19 cellular contexts compared by ENCODE assay signal in the genomic region with DNA sequence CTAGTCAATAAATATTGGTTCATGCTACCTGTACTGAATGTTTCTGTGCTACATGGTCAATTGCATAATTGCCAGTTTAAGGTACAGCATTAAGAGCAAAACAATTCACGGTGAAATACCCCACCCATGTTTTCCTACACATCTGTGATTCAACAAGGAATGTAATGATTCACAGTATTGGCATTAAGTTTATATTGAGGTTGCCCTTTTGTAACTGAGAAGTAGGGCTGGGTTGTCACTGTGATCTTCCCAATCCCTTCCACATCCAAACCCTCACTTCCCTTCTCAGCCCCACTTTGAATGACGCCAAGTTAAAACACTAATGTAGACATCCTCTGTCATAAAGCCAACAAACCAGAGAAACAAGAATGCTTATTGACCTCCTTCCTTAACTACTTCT.
A peak's percentile ranks its signal among the peaks of the same experiment; 100 is the strongest.
DNase-seq lines count a peak whose midpoint lies in the region; ATAC-seq lines count a peak whose summit lies in the region.
"Had no signal": no experiment of that assay in that cellular context is flagged by ENCODE, and none has a peak within 500 bp of the region (broad histone marks: within the 10 kb centered on the region; RNA-seq: fewer than 3 reads in every experiment).

No MANE protein-coding gene starts in this region.

- no peak overlapping the region for H3K4me2 ChIP-seq in mesenchymal stem cell (ENCODE audit: low read length, poor library complexity, severe bottlenecking)

- no peak overlapping the region for H2BK120ac ChIP-seq in mesenchymal stem cell (ENCODE audit: low read depth, low read length)

- no peak overlapping the region for H3K4me3 ChIP-seq in mesenchymal stem cell (ENCODE audit: insufficient read depth in 1 of 2, low read depth in 1 of 2, low read length in 2 of 2)

- 0% methylated on average over 2 of the region's 2 CpGs for WGBS in mesenchymal stem cell

- H3K36me3 ChIP-seq in mesenchymal stem cell (ENCODE audit: control insufficient read depth in 1 of 2, insufficient read depth in 2 of 2, low read depth in 1 of 2, low read length in 2 of 2) = no peaks in the 10 kb centered on the region
- H3K36me3 ChIP-seq: BE2C had no signal

- no peak overlapping the region for H2BK5ac ChIP-seq in mesenchymal stem cell (ENCODE audit: low read depth, low read length, poor library complexity, severe bottlenecking)

- no peak overlapping the region for H3K14ac ChIP-seq in mesenchymal stem cell (ENCODE audit: low read length in 2 of 2)

- H2BK12ac ChIP-seq in mesenchymal stem cell (ENCODE audit: low read length in 2 of 2) = no peak overlapping the region

- ATAC-seq in HG03108 (IDR thresholded peaks at IDR 0.05; ENCODE audit: unreplicated experiment) (no peak), HG03280 (IDR thresholded peaks at IDR 0.05; ENCODE audit: unreplicated experiment) (no peak)
- ATAC-seq: left cardiac atrium; naive thymus-derived CD4-positive, alpha-beta T cell had no signal

- peak; percentile 71 for DNase-seq in Daoy (ENCODE audit: low read depth)
- peak; percentile 57 for DNase-seq in NCI-H460 (ENCODE audit: extremely low read depth, low read depth)
- DNase-seq in dedifferentiated amniotic fluid mesenchymal stem cell (ENCODE audit: extremely low spot score) = peak; percentile 43
- peak; percentile 41 for DNase-seq in mesenchymal stem cell
- DNase-seq in hypothalamus (lab: John Stamatoyannopoulos, UW) = no peak
- DNase-seq in anterior cingulate cortex (lab: John Stamatoyannopoulos, UW) = no peak
- DNase-seq: activated CD4-positive, CD25-positive, alpha-beta regulatory T cell treated with anti-CD3 and anti-CD28 coated beads, Interleukin-2, amount 50 U/mL, for 72 hours; activated naive CD8-positive, alpha-beta T cell treated with anti-CD3 and anti-CD28 coated beads, Interleukin-2, amount 10 ng/mL, durations not matched to agents 7 days and 5 days; BE2C; cortex of kidney; glutamatergic neuron; left cardiac atrium; MV-4-11; naive thymus-derived CD4-positive, alpha-beta T cell; NCI-H2171 treated with DMSO at 0.1 percent for 48 hours; stimulated activated naive CD4-positive, alpha-beta T cell treated with Interleukin-2 at 50 U/mL for 16 hours had no signal

- H3K9me3 ChIP-seq in mesenchymal stem cell (ENCODE audit: control insufficient read depth, low read length) = no peaks in the 10 kb centered on the region
- H3K9me3 ChIP-seq: BE2C had no signal

- no peak overlapping the region for H2BK15ac ChIP-seq in mesenchymal stem cell (ENCODE audit: low read depth, poor library complexity, severe bottlenecking)

- H4K91ac ChIP-seq in mesenchymal stem cell (ENCODE audit: low read length) = no peak overlapping the region

- no peak overlapping the region for H4K8ac ChIP-seq in mesenchymal stem cell (ENCODE audit: low read length)

- no peak overlapping the region for H3K9ac ChIP-seq in mesenchymal stem cell (ENCODE audit: low read length)

- no peak overlapping the region for H3K27ac ChIP-seq in mesenchymal stem cell (ENCODE audit: low read length, poor library complexity, severe bottlenecking)
- H3K27ac ChIP-seq: HL-60 had no signal

- H3K27me3 ChIP-seq in mesenchymal stem cell (ENCODE audit: control insufficient read depth in 1 of 2, insufficient read depth in 1 of 2, low read length in 2 of 2) = no peaks in the 10 kb centered on the region

- peaks cover 5% of the 10 kb centered on the region for H3K4me1 ChIP-seq in mesenchymal stem cell (ENCODE audit: control insufficient read depth, insufficient read depth, low read depth, low read length)
- H3K4me1 ChIP-seq: BE2C had no signal

- no peak overlapping the region for H3K23ac ChIP-seq in mesenchymal stem cell (ENCODE audit: low read length in 2 of 2)

- H2AK5ac ChIP-seq in mesenchymal stem cell (ENCODE audit: low read length, severe bottlenecking) = no peak overlapping the region

- H2AFZ ChIP-seq in mesenchymal stem cell (ENCODE audit: low read depth, low read length) = no peak overlapping the region

- H3K4ac ChIP-seq in mesenchymal stem cell (ENCODE audit: low read depth in 1 of 2, low read length in 2 of 2) = no peak overlapping the region

- no peaks in the 10 kb centered on the region for H3K79me1 ChIP-seq in mesenchymal stem cell (replicated peaks; ENCODE audit: low read length, poor library complexity, severe bottlenecking)

- H3K18ac ChIP-seq in mesenchymal stem cell (ENCODE audit: low read depth in 1 of 2, low read length in 2 of 2) = no peak overlapping the region

Comparison
In these comparisons a context has a peak if more than half of its experiments do, and no peak if none do; other contexts are left out.
1. DNase-seq: peak in Daoy (single experiment), NCI-H460 (single experiment), dedifferentiated amniotic fluid mesenchymal stem cell (single experiment) and mesenchymal stem cell (single experiment); none in hypothalamus (0 of 51) and anterior cingulate cortex (0 of 58).